16 cellular contexts compared by ENCODE assay signal in the genomic region with DNA sequence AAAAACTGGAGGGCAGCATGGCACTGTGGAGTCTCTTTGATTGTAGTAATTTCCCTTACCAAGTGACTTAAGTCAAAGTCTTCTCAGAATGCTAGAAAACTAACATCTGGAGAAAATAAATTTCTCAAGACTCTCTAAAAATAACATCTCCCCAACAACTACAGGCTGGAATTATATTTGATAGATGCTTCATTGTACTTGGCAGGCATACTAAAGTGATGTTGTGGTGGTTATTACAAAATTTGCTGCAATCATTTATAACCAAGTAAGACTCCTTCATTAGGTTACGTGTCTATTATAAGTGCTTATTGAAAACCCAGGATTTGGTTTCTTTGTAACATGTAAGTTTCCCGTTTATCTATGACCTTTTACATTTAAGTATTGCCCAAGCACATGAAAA.
DNase-seq lines count a peak whose midpoint lies in the region; ATAC-seq and TF ChIP-seq lines count a peak whose summit lies in the region.
"Had no signal": no experiment of that assay in that cellular context is flagged by ENCODE, and none has a peak within 500 bp of the region (broad histone marks: within the 10 kb centered on the region; RNA-seq: fewer than 3 reads in every experiment).

No MANE protein-coding gene starts in this region.

- H3K27me3 ChIP-seq in subcutaneous abdominal adipose tissue (ENCODE audit: control insufficient read depth in 5 of 5, insufficient read depth in 4 of 5, low read length in 5 of 5) (no peaks in the 10 kb centered on the region), stomach (no peaks in the 10 kb centered on the region)
- no peaks in the 10 kb centered on the region for H3K27me3 ChIP-seq in effector memory CD4-positive, alpha-beta T cell (replicated peaks; ENCODE audit: control insufficient read depth, insufficient read depth, low read length, poor library complexity, severe bottlenecking)

- TF ChIP-seq POLR2A in stomach (IDR thresholded peaks at IDR 0.05): no peak

- H3K36me3 ChIP-seq in subcutaneous abdominal adipose tissue (ENCODE audit: control insufficient read depth in 5 of 5, insufficient read depth in 5 of 5, low read length in 5 of 5) (no peaks in the 10 kb centered on the region), stomach (no peaks in the 10 kb centered on the region)
- H3K36me3 ChIP-seq in effector memory CD4-positive, alpha-beta T cell (ENCODE audit: control insufficient read depth, insufficient read depth, low read length): no peaks in the 10 kb centered on the region

- peak; percentile 83 for ATAC-seq in omental fat pad (ENCODE audit: low FRiP score)
- no peak for ATAC-seq in GM21390 (IDR thresholded peaks at IDR 0.05; ENCODE audit: unreplicated experiment)
- no peak for ATAC-seq in GM21723 (IDR thresholded peaks at IDR 0.05; ENCODE audit: unreplicated experiment)
- ATAC-seq: A549; CD8-positive, alpha-beta T cell had no signal

- TF ChIP-seq CTCF in cardiac fibroblast (IDR thresholded peaks at IDR 0.05; ENCODE audit: low read depth, low read length) (no peak), fibroblast of mammary gland (conservative IDR thresholded peaks at IDR 0.05; ENCODE audit: control insufficient read depth, insufficient read depth, low read depth, low read length) (no peak), omental fat pad (IDR thresholded peaks at IDR 0.05) (no peak), stomach (IDR thresholded peaks at IDR 0.05) (no peak)

- DNase-seq in cardiac fibroblast (ENCODE audit: low read depth in 2 of 2) (peak; percentile 20 to 24), fibroblast of mammary gland (ENCODE audit: low read depth) (peak; percentile 44), omental fat pad (ENCODE audit: low spot score) (no peak), stomach (no peak)
- no peak for DNase-seq in effector memory CD4-positive, alpha-beta T cell
- DNase-seq: CD8-positive, alpha-beta T cell; COR-L47; DND-41; GF-D8; GOT3; H9; IMR-90 had no signal

- intact Hi-C loops in stomach (cut with DNase I; ENCODE audit: low total_unique reads): no loop called here

- no peak overlapping the region for H3K4me3 ChIP-seq in cardiac fibroblast (replicated peaks in 1 of 2; ENCODE audit: low read depth in 2 of 2, low read length in 2 of 2)
- H3K4me3 ChIP-seq in fibroblast of mammary gland (ENCODE audit: control insufficient read depth, low read depth, low read length): no peak overlapping the region
- H3K4me3 ChIP-seq in subcutaneous abdominal adipose tissue (ENCODE audit: low read depth in 1 of 5, low read length in 5 of 5): no peak overlapping the region
- no peak overlapping the region for H3K4me3 ChIP-seq in stomach
- H3K4me3 ChIP-seq in effector memory CD4-positive, alpha-beta T cell (ENCODE audit: insufficient read depth, low read depth, low read length, poor library complexity, severe bottlenecking): no peak overlapping the region
- H3K4me3 ChIP-seq: A549 had no signal

- WGBS in stomach, 5 donors: 68 to 94% (median 80%) methylated on average over 2 of the region's 2 CpGs

- H3K27ac ChIP-seq in subcutaneous abdominal adipose tissue (ENCODE audit: low read depth, low read length) (peak overlapping the region; percentile 82), stomach (no peak overlapping the region)
- no peak overlapping the region for H3K27ac ChIP-seq in effector memory CD4-positive, alpha-beta T cell (ENCODE audit: insufficient read depth, low read length, poor library complexity, severe bottlenecking)
- H3K27ac ChIP-seq: A549 had no signal

- no peak overlapping the region for H3K9ac ChIP-seq in subcutaneous abdominal adipose tissue (ENCODE audit: low read length in 5 of 5)

- H3K4me1 ChIP-seq in subcutaneous abdominal adipose tissue (ENCODE audit: control insufficient read depth in 5 of 5, insufficient read depth in 5 of 5, low read length in 5 of 5) (peaks cover 0 to 16% (median 7%) of the 10 kb centered on the region in 5 donors), stomach (no peaks in the 10 kb centered on the region)
- H3K4me1 ChIP-seq in effector memory CD4-positive, alpha-beta T cell (ENCODE audit: control insufficient read depth, insufficient read depth, low read length, poor library complexity, severe bottlenecking): no peaks in the 10 kb centered on the region

- no peak for TF ChIP-seq EP300 in stomach (IDR thresholded peaks at IDR 0.05)

- H3K9me3 ChIP-seq in subcutaneous abdominal adipose tissue (ENCODE audit: control insufficient read depth in 5 of 5, low read length in 5 of 5) (no peaks in the 10 kb centered on the region), stomach (no peaks in the 10 kb centered on the region)
- H3K9me3 ChIP-seq in effector memory CD4-positive, alpha-beta T cell (ENCODE audit: control insufficient read depth, low read length): no peaks in the 10 kb centered on the region
- H3K9me3 ChIP-seq: A549 had no signal

Comparison
In these comparisons a context has a peak if more than half of its experiments do, and no peak if none do; other contexts are left out.
1. DNase-seq: peak in cardiac fibroblast (2 of 2) and fibroblast of mammary gland (single experiment); none in omental fat pad (single experiment), stomach (single experiment) and effector memory CD4-positive, alpha-beta T cell (0 of 3).